ENCODE assay signal across 8 cellular contexts in genomic region chrX:154750301-154751120, GRCh38. TPM values are rescaled to one million over a fixed set of nuclear protein-coding genes. Genes with fewer than 3 reads are reported as not detected.
DNase-seq lines count a peak whose midpoint lies in the region; ATAC-seq and TF ChIP-seq lines count a peak whose summit lies in the region.

TSS of gene GAB3 (minus strand) at chrX:154751077. CDS start at chrX:154751025, 52 bp downstream.

- no peak for TF ChIP-seq CTCF in AG10803 (conservative IDR thresholded peaks at IDR 0.05; ENCODE audit: low read length)
- TF ChIP-seq CTCF in choroid plexus epithelial cell (conservative IDR thresholded peaks at IDR 0.05; ENCODE audit: low read depth, low read length), result no peak
- no peak for TF ChIP-seq CTCF in liver (IDR thresholded peaks at IDR 0.05; ENCODE audit: low read depth, low read length, missing input control)

- peaks cover 26% of the 10 kb centered on the region for H3K4me1 Mint-ChIP-seq in T-helper 2 cell treated with Interferon-gamma antibody and Interleukin-4, amounts not matched to agents 5 μg/mL and 100 μg/mL, for 36 hours (ENCODE audit: low read depth)
- H3K4me1 Mint-ChIP-seq in stimulated activated naive CD8-positive, alpha-beta T cell treated with anti-CD3 and anti-CD28 coated beads, Interleukin-15, amount 100 ng/mL, for 72 hours, result peaks cover 5% of the 10 kb centered on the region

- no peak for DNase-seq in AG10803 (ENCODE audit: low read depth)
- peak; percentile 44 for DNase-seq in T-helper 2 cell treated with Interferon-gamma antibody and Interleukin-4, amounts not matched to agents 5 μg/mL and 100 μg/mL, for 36 hours (ENCODE audit: low spot score)
- DNase-seq in choroid plexus epithelial cell (ENCODE audit: low read depth), result peak; percentile 40
- peak; percentile 44 to 49 for DNase-seq in stimulated activated naive CD8-positive, alpha-beta T cell treated with anti-CD3 and anti-CD28 coated beads, Interleukin-15, amount 100 ng/mL, for 72 hours

- no peak within 1 kb of the TSS for H3K9ac ChIP-seq in liver (ENCODE audit: low read depth in 1 of 2, low read length in 2 of 2)

- no peaks in the 10 kb centered on the region for H3K27me3 Mint-ChIP-seq in T-helper 2 cell treated with Interferon-gamma antibody and Interleukin-4, amounts not matched to agents 5 μg/mL and 100 μg/mL, for 36 hours (ENCODE audit: low read depth)
- no peaks in the 10 kb centered on the region for H3K27me3 Mint-ChIP-seq in stimulated activated naive CD8-positive, alpha-beta T cell treated with anti-CD3 and anti-CD28 coated beads, Interleukin-15, amount 100 ng/mL, for 72 hours

- H3K9me3 Mint-ChIP-seq in T-helper 2 cell treated with Interferon-gamma antibody and Interleukin-4, amounts not matched to agents 5 μg/mL and 100 μg/mL, for 36 hours, result no peaks in the 10 kb centered on the region
- no peaks in the 10 kb centered on the region for H3K9me3 Mint-ChIP-seq in stimulated activated naive CD8-positive, alpha-beta T cell treated with anti-CD3 and anti-CD28 coated beads, Interleukin-15, amount 100 ng/mL, for 72 hours

- H3K36me3 ChIP-seq in liver (ENCODE audit: control insufficient read depth in 4 of 4, insufficient read depth in 3 of 4, low read depth in 1 of 4, low read length in 3 of 4), result no peaks in the 10 kb centered on the region

- peaks cover 0 to 5% (median 1%) of the 10 kb centered on the region in 4 donors for H3K4me1 ChIP-seq in liver (ENCODE audit: control insufficient read depth in 4 of 4, insufficient read depth in 4 of 4, low read length in 3 of 4)

- peaks cover 5% of the 10 kb centered on the region for H3K36me3 Mint-ChIP-seq in T-helper 2 cell treated with Interferon-gamma antibody and Interleukin-4, amounts not matched to agents 5 μg/mL and 100 μg/mL, for 36 hours (ENCODE audit: low read depth)

- no peak for TF ChIP-seq RAD21 in liver (IDR thresholded peaks at IDR 0.05)

- H3K9me3 ChIP-seq in liver (ENCODE audit: control insufficient read depth in 4 of 4, low read length in 3 of 4), result peaks cover 0 to 3% (median 0%) of the 10 kb centered on the region in 4 donors

- WGBS in liver, result 2% methylated on average over 69 of the region's 81 CpGs

- H3K4me3 Mint-ChIP-seq in T-helper 2 cell treated with Interferon-gamma antibody and Interleukin-4, amounts not matched to agents 5 μg/mL and 100 μg/mL, for 36 hours, result peak within 1 kb of the TSS; percentile 79
- H3K4me3 Mint-ChIP-seq in stimulated activated naive CD8-positive, alpha-beta T cell treated with anti-CD3 and anti-CD28 coated beads, Interleukin-15, amount 100 ng/mL, for 72 hours, result peak within 1 kb of the TSS; percentile 81 to 82

- peaks cover 0 to 7% (median 0%) of the 10 kb centered on the region in 4 donors for H3K27me3 ChIP-seq in liver (ENCODE audit: control insufficient read depth in 4 of 4, insufficient read depth in 4 of 4, low read length in 3 of 4)

- peak within 1 kb of the TSS; percentile 43 to 60 for H3K27ac ChIP-seq in liver (ENCODE audit: low read depth in 1 of 2, low read length in 2 of 2)

- H3K27ac Mint-ChIP-seq in T-helper 2 cell treated with Interferon-gamma antibody and Interleukin-4, amounts not matched to agents 5 μg/mL and 100 μg/mL, for 36 hours, result peak within 1 kb of the TSS; percentile 78
- peak within 1 kb of the TSS; percentile 37 to 54 for H3K27ac Mint-ChIP-seq in stimulated activated naive CD8-positive, alpha-beta T cell treated with anti-CD3 and anti-CD28 coated beads, Interleukin-15, amount 100 ng/mL, for 72 hours

- peak; percentile 71 for ATAC-seq in GM19025 (IDR thresholded peaks at IDR 0.05; ENCODE audit: low read depth, unreplicated experiment)
- peak; percentile 55 for ATAC-seq in HG03571 (IDR thresholded peaks at IDR 0.05; ENCODE audit: unreplicated experiment)
- peak; percentile 81 for ATAC-seq in stimulated activated naive CD8-positive, alpha-beta T cell treated with anti-CD3 and anti-CD28 coated beads, Interleukin-15, amount 100 ng/mL, for 72 hours
- ATAC-seq in HG03378 (IDR thresholded peaks at IDR 0.05; ENCODE audit: unreplicated experiment), result no peak

- H3K4me3 ChIP-seq in AG10803 (ENCODE audit: low read length), result peak within 1 kb of the TSS; percentile 50
- peak within 1 kb of the TSS; percentile 64 for H3K4me3 ChIP-seq in choroid plexus epithelial cell (ENCODE audit: low read depth, low read length)
- H3K4me3 ChIP-seq in liver (ENCODE audit: low read depth in 1 of 3, low read length in 3 of 3), result peak within 1 kb of the TSS in 2 of 3 donors; percentile 48 to 49

TF ChIP-seq in liver, 16 proteins besides CTCF, POLR2A, EP300 and RAD21:
- TF ChIP-seq EGR1 (IDR thresholded peaks at IDR 0.05; ENCODE audit: low read depth in 2 of 2) (no peak), RXRA (IDR thresholded peaks at IDR 0.05) (no peak), HNF4G (IDR thresholded peaks at IDR 0.05) (no peak), NR2F2 (IDR thresholded peaks at IDR 0.05) (no peak), ZBTB33 (IDR thresholded peaks at IDR 0.05) (no peak), FOXA1 (IDR thresholded peaks at IDR 0.05) (no peak), YY1 (IDR thresholded peaks at IDR 0.05) (no peak), REST (IDR thresholded peaks at IDR 0.05) (no peak), TAF1 (conservative IDR thresholded peaks at IDR 0.05) (no peak), ATF3 (IDR thresholded peaks at IDR 0.05) (no peak)

RNA-seq across cellular contexts. Expression of gene GAB3, which starts in this region (rescaled TPM):
- 10 to 100 TPM in 1 of 2 donors, 1 to 10 TPM in 1; 2.5 to 10.4 TPM for total RNA-seq in liver
- polyA plus RNA-seq in liver, result under 1 TPM; 0.66 to 0.75 TPM
